ENCODE assay signal across 7 cellular contexts in the genomic region with DNA sequence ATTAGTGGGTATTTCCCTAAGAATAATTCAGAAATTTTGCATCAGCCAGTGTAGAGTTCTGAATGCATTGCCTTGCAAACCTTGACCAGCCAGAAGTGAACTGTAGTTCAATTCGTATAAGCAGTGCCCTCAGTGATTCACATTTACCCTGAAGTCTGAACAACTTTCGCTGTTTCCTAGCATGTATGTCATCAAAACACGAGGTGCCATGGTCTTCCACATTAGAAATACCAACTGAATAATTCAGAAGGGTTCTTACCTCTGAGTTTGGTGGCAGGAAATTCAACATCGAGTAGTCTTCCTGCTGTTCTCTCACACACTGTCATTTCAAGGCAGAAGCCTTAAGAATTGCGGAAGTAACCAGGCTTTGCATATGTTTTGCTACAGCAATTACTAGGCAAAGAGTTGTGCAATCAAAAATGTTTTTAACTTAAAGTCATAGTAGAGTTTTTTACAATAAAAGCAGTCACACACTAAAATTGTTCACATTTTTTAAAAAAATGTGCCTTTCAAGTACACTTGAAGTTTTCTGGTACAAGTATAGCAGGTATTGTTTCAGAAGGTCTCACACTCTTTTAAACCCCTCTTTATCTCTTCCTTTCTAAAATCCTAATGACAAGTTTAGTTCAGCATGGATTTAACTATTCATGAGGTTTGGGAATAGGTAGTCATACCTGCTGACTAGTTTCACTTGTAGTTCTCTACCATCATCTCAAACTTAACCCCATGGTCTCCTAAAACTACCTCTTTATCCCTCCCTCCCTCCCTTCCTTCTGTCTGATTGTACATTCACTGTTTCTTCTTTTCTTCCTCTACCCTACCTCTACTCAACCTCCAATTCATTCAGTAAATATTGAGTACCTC.
DNase-seq lines count a peak whose midpoint lies in the region; ATAC-seq, FAIRE-seq and TF ChIP-seq lines count a peak whose summit lies in the region.

No MANE protein-coding gene starts in this region.

- no peak overlapping the region for H4K91ac ChIP-seq in H1 (replicated peaks; ENCODE audit: insufficient read length, low read length)

- H3K56ac ChIP-seq in H1 (replicated peaks; ENCODE audit: insufficient read length, low read depth, low read length), result no peak overlapping the region

- no peaks in the 10 kb centered on the region for H4K20me1 ChIP-seq in H1 (replicated peaks in 1 of 2; ENCODE audit: control insufficient read depth in 1 of 2, insufficient read depth in 2 of 2, low read length in 2 of 2)

- H2BK15ac ChIP-seq in H1 (ENCODE audit: low read length), result no peak overlapping the region

- TF ChIP-seq RAD21 in H1 (IDR thresholded peaks at IDR 0.05 in 1 of 2, conservative IDR thresholded peaks at IDR 0.05 in 1 of 2; ENCODE audit: low read depth in 2 of 2, low read length in 2 of 2), result no peak

- H3K23me2 ChIP-seq in H1 (ENCODE audit: low read depth, low read length), result no peaks in the 10 kb centered on the region

- H3K14ac ChIP-seq in H1 (ENCODE audit: insufficient read length), result no peak overlapping the region

- H3K9me3 ChIP-seq in H1 (ENCODE audit: insufficient read depth in 2 of 2, low read depth in 1 of 2, low read length in 1 of 2) (no peaks in the 10 kb centered on the region), upper lobe of left lung (no peaks in the 10 kb centered on the region)

- no peak overlapping the region for H2AK5ac ChIP-seq in H1 (ENCODE audit: low read depth, low read length)

- H3K27ac ChIP-seq in H1 (ENCODE audit: low read depth, low read length), result no peak overlapping the region
- peak overlapping the region; percentile 52 to 78 (median 68) for H3K27ac ChIP-seq in upper lobe of left lung

- H3K4me1 ChIP-seq in H1 (replicated peaks in 1 of 4; ENCODE audit: control insufficient read depth in 3 of 4, insufficient read depth in 4 of 4, low read length in 3 of 4) (no peaks in the 10 kb centered on the region), upper lobe of left lung (peaks cover 0 to 6% (median 4%) of the 10 kb centered on the region in 4 donors)

- H4K8ac ChIP-seq in H1 (ENCODE audit: extremely low read depth, insufficient read depth, low read length), result no peak overlapping the region

- H2BK120ac ChIP-seq in H1 (replicated peaks; ENCODE audit: low read depth, low read length), result no peak overlapping the region

- no peak overlapping the region for H2BK5ac ChIP-seq in H1 (ENCODE audit: low read depth, low read length)

- POLR2A ChIA-PET in H1 (lab: Charles Lee; ENCODE audit: partially characterized antibody), result no interaction called here

- H3K23ac ChIP-seq in H1 (ENCODE audit: insufficient read length), result no peak overlapping the region

- H2BK20ac ChIP-seq in H1 (ENCODE audit: low read length), result no peak overlapping the region

- TF ChIP-seq CTCF in H1 (IDR thresholded peaks at IDR 0.05; ENCODE audit: control extremely low read depth in 1 of 3, insufficient read depth in 1 of 3, low read depth in 1 of 3, low read length in 3 of 3) (no peak), upper lobe of left lung (IDR thresholded peaks at IDR 0.05) (no peak)

- no peak overlapping the region for H3K4me2 ChIP-seq in H1 (ENCODE audit: insufficient read depth in 1 of 2, low read depth in 2 of 2, low read length in 2 of 2)

- ATAC-seq in GM18502 (IDR thresholded peaks at IDR 0.05; ENCODE audit: poor library complexity, unreplicated experiment), result peak; percentile 99
- peak; percentile 99 for ATAC-seq in GM21529 (IDR thresholded peaks at IDR 0.05; ENCODE audit: unreplicated experiment)
- ATAC-seq in upper lobe of left lung (ENCODE audit: low FRiP score in 2 of 2), result peak; percentile 70 to 87

- H3K4me3 ChIP-seq in H1 (ENCODE audit: extremely low read depth in 1 of 4, insufficient read depth in 2 of 4, low read depth in 3 of 4, low read length in 4 of 4), result no peak overlapping the region
- H3K4me3 ChIP-seq in upper lobe of left lung, result peak overlapping the region in 2 of 4 donors; percentile 13 to 34

- peak; percentile 90 for DNase-seq in KBM-7
- no peak for DNase-seq in H1 (ENCODE audit: low read depth in 1 of 2, low spot score in 2 of 2)
- DNase-seq in upper lobe of left lung, result no peak
- DNase-seq in T1000 (lab: John Stamatoyannopoulos, UW), result no peak
- no peak for DNase-seq in NCI-H510A treated with DMSO at 0.1 percent for 48 hours (lab: John Stamatoyannopoulos, UW)

- TF ChIP-seq EP300 in H1 (IDR thresholded peaks at IDR 0.05; ENCODE audit: borderline replicate concordance in 1 of 2, low read depth in 2 of 2, low read length in 2 of 2) (no peak), upper lobe of left lung (IDR thresholded peaks at IDR 0.05) (no peak)

- H3K4ac ChIP-seq in H1 (replicated peaks; ENCODE audit: insufficient read length, low read depth, low read length), result no peak overlapping the region

- H2AFZ ChIP-seq in H1 (ENCODE audit: low read length), result no peak overlapping the region

- FAIRE-seq in H1 (lab: Jason Lieb, UNC), result no peak

- H3K18ac ChIP-seq in H1 (ENCODE audit: extremely low read depth, low read length), result no peak overlapping the region

- no peak overlapping the region for H3K9ac ChIP-seq in H1 (replicated peaks in 1 of 4; ENCODE audit: extremely low read depth in 1 of 4, low read depth in 3 of 4, low read length in 3 of 4)

- TF ChIP-seq POLR2A in H1 (IDR thresholded peaks at IDR 0.05; ENCODE audit: control extremely low read depth in 1 of 2, low read depth in 2 of 2, low read length in 2 of 2), result no peak
- no peak for TF ChIP-seq POLR2A in upper lobe of left lung (IDR thresholded peaks at IDR 0.05)

- in situ Hi-C loops in KBM-7 (cut with MboI; ENCODE audit: low pct_unique_long_range_greater_than_20kb, low sequenced_read_pairs), result no loop called here

- H2BK12ac ChIP-seq in H1 (ENCODE audit: low read depth, low read length), result no peak overlapping the region

- peaks cover 0 to 2% (median 0%) of the 10 kb centered on the region in 4 experiments; a peak in 1 of 8 replicates for H3K36me3 ChIP-seq in H1 (ENCODE audit: control insufficient read depth in 2 of 4, insufficient read depth in 4 of 4, low read length in 3 of 4)
- peaks cover 0 to 38% (median 11%) of the 10 kb centered on the region in 4 donors for H3K36me3 ChIP-seq in upper lobe of left lung

- WGBS in H1 (ENCODE audit: extremely low coverage in 1 of 2, insufficient coverage in 1 of 2, insufficient read length in 1 of 2, insufficient replicate concordance in 2 of 2, low coverage in 1 of 2, low lambda C conversion rate in 2 of 2, missing lambda C conversion rate in 1 of 2), 2 experiments, result 83% methylated on average over 5 of the region's 5 CpGs; no CpG with 5 or more reads in 1 of the 2 experiments
- 32 to 48% methylated on average over 5 of the region's 5 CpGs for WGBS in upper lobe of left lung, 2 donors

- H3K27me3 ChIP-seq in H1 (replicated peaks in 1 of 4; ENCODE audit: control insufficient read depth in 3 of 4, extremely low read depth in 1 of 4, insufficient read depth in 3 of 4, low read length in 3 of 4) (no peaks in the 10 kb centered on the region), upper lobe of left lung (no peaks in the 10 kb centered on the region)

- CTCF ChIA-PET in H1 (lab: Charles Lee; ENCODE audit: partially characterized antibody), result interaction anchor here (1.0 kb wide), 1 partner anchor 15 kb away, joined by 3 read pairs; no protein-coding TSS in a partner anchor

- no peaks in the 10 kb centered on the region for H3K79me2 ChIP-seq in H1 (ENCODE audit: control insufficient read depth in 1 of 2, insufficient read depth in 2 of 2, low read length in 2 of 2)

- no peak overlapping the region for H4K5ac ChIP-seq in H1 (ENCODE audit: insufficient read length, low read depth, low read length)

- H3K79me1 ChIP-seq in H1 (ENCODE audit: low read depth, low read length), result no peaks in the 10 kb centered on the region

TF ChIP-seq in H1, 55 proteins besides CTCF, POLR2A, EP300 and RAD21:
- peak; percentile 49; the same call in 1 of the 2 replicates for TF ChIP-seq CEBPB (IDR thresholded peaks at IDR 0.05; ENCODE audit: low read depth, low read length)
- TF ChIP-seq JUND (IDR thresholded peaks at IDR 0.05; ENCODE audit: low read length), result no peak
